In genomic region chrX:49173544-49173943, GRCh38 we compare ENCODE assay signal across 8 cellular contexts. TPM values are rescaled to one million over a fixed set of nuclear protein-coding genes. Genes with fewer than 3 reads are reported as not detected.
A peak's percentile ranks its signal among the peaks of the same experiment; 100 is the strongest.
DNase-seq lines count a peak whose midpoint lies in the region; ATAC-seq, FAIRE-seq and TF ChIP-seq lines count a peak whose summit lies in the region.
"Not testable (repeated sequence)": the region's sequence is repeated elsewhere in the genome, so short reads cannot be mapped to it uniquely, and the experiment has no call there.

No MANE protein-coding gene starts in this region.

- CTCF ChIA-PET in Panc1 (lab: Charles Lee); activated CD8-positive, alpha-beta memory T cell treated with anti-CD3 and anti-CD28 coated beads, Interleukin-2, amount 10 ng/mL, durations not matched to agents 7 days and 5 days (lab: Charles Lee): not testable (repeated sequence)

- DNase-seq in GM23248; Panc1 (ENCODE audit: low read depth, low spot score); activated CD8-positive, alpha-beta memory T cell treated with anti-CD3 and anti-CD28 coated beads, Interleukin-2, amount 10 ng/mL, durations not matched to agents 7 days and 5 days; astrocyte (ENCODE audit: low read depth); epithelial cell of prostate (ENCODE audit: low read depth, low spot score); natural killer cell treated with Interleukin-12 subunit alpha and Interleukin-12 subunit beta and Interleukin-15 and Interleukin-18, amount 100 ng/mL, for 72 hours (ENCODE audit: low spot score): not testable (repeated sequence)

- H3K27ac Mint-ChIP-seq in activated CD8-positive, alpha-beta memory T cell treated with anti-CD3 and anti-CD28 coated beads, Interleukin-2, amount 10 ng/mL, durations not matched to agents 7 days and 5 days; astrocyte (ENCODE audit: unreplicated experiment): not testable (repeated sequence)
- peak overlapping the region; percentile 63 to 69 for H3K27ac Mint-ChIP-seq in natural killer cell treated with Interleukin-12 subunit alpha and Interleukin-12 subunit beta and Interleukin-15 and Interleukin-18, amount 100 ng/mL, for 72 hours
- peak overlapping the region; percentile 21 for H3K27ac Mint-ChIP-seq in stimulated activated naive CD8-positive, alpha-beta T cell treated with anti-CD3 and anti-CD28 coated beads, Interleukin-15, Interleukin-2, amounts not matched to agents 100 ng/mL and 50 ng/mL, for 24 hours

- in situ Hi-C loops in GM23248 (cut with MboI); Panc1 (cut with HindIII; ENCODE audit: low pct_unique_long_range_greater_than_20kb, low sequenced_read_pairs): not testable (repeated sequence)

- H3K4me1 ChIP-seq in ACC112 (ENCODE audit: control insufficient read depth, insufficient read depth, low read length, unreplicated experiment); GM23248 (ENCODE audit: insufficient read depth); astrocyte (ENCODE audit: insufficient read depth, low read length): not testable (repeated sequence)
- peaks cover 35% of the 10 kb centered on the region for H3K4me1 ChIP-seq in Panc1 (ENCODE audit: control insufficient read depth, insufficient read depth, low read length)

- not testable (repeated sequence) for H3K9ac ChIP-seq in GM23248; astrocyte (ENCODE audit: low read length)

- not testable (repeated sequence) for H3K9me3 Mint-ChIP-seq in activated CD8-positive, alpha-beta memory T cell treated with anti-CD3 and anti-CD28 coated beads, Interleukin-2, amount 10 ng/mL, durations not matched to agents 7 days and 5 days (ENCODE audit: low read depth); astrocyte (ENCODE audit: unreplicated experiment); natural killer cell treated with Interleukin-12 subunit alpha and Interleukin-12 subunit beta and Interleukin-15 and Interleukin-18, amount 100 ng/mL, for 72 hours; stimulated activated naive CD8-positive, alpha-beta T cell treated with anti-CD3 and anti-CD28 coated beads, Interleukin-15, Interleukin-2, amounts not matched to agents 100 ng/mL and 50 ng/mL, for 24 hours

- H3K79me2 ChIP-seq in ACC112 (ENCODE audit: control insufficient read depth, insufficient read depth, low read length, unreplicated experiment): peaks cover 14% of the 10 kb centered on the region
- H3K79me2 ChIP-seq in GM23248 (ENCODE audit: insufficient read depth): peaks cover 16% of the 10 kb centered on the region
- peaks cover 22% of the 10 kb centered on the region for H3K79me2 ChIP-seq in astrocyte (ENCODE audit: insufficient read depth, low read length)

- TF ChIP-seq CTCF in Panc1 (IDR thresholded peaks at IDR 0.05); astrocyte (IDR thresholded peaks at IDR 0.05; ENCODE audit: insufficient read depth, low read depth, low read length): not testable (repeated sequence)

- not testable (repeated sequence) for H3K27me3 ChIP-seq in ACC112 (ENCODE audit: insufficient read depth, low read length); GM23248 (replicated peaks; ENCODE audit: insufficient read depth); Panc1 (ENCODE audit: control insufficient read depth, insufficient read depth, low read length); astrocyte (ENCODE audit: insufficient read depth, low read length)

- H2AFZ ChIP-seq in ACC112 (ENCODE audit: low read length, unreplicated experiment); GM23248; astrocyte (ENCODE audit: low read depth, low read length): not testable (repeated sequence)

- H3K36me3 Mint-ChIP-seq in activated CD8-positive, alpha-beta memory T cell treated with anti-CD3 and anti-CD28 coated beads, Interleukin-2, amount 10 ng/mL, durations not matched to agents 7 days and 5 days: peaks cover 18% of the 10 kb centered on the region
- not testable (repeated sequence) for H3K36me3 Mint-ChIP-seq in astrocyte (ENCODE audit: low read depth, unreplicated experiment); natural killer cell treated with Interleukin-12 subunit alpha and Interleukin-12 subunit beta and Interleukin-15 and Interleukin-18, amount 100 ng/mL, for 72 hours
- peaks cover 30% of the 10 kb centered on the region for H3K36me3 Mint-ChIP-seq in stimulated activated naive CD8-positive, alpha-beta T cell treated with anti-CD3 and anti-CD28 coated beads, Interleukin-15, Interleukin-2, amounts not matched to agents 100 ng/mL and 50 ng/mL, for 24 hours (ENCODE audit: low read depth)

- intact Hi-C loops in Panc1 (cut with micrococcal nuclease; ENCODE audit: unreplicated experiment): not testable (repeated sequence)

- not testable (repeated sequence) for FAIRE-seq in astrocyte (lab: Jason Lieb, UNC)

- peak overlapping the region; percentile 70 for H3K4me3 Mint-ChIP-seq in activated CD8-positive, alpha-beta memory T cell treated with anti-CD3 and anti-CD28 coated beads, Interleukin-2, amount 10 ng/mL, durations not matched to agents 7 days and 5 days
- H3K4me3 Mint-ChIP-seq in astrocyte (ENCODE audit: unreplicated experiment): peak overlapping the region; percentile 84
- H3K4me3 Mint-ChIP-seq in natural killer cell treated with Interleukin-12 subunit alpha and Interleukin-12 subunit beta and Interleukin-15 and Interleukin-18, amount 100 ng/mL, for 72 hours: peak overlapping the region; percentile 84
- peak overlapping the region; percentile 89 for H3K4me3 Mint-ChIP-seq in stimulated activated naive CD8-positive, alpha-beta T cell treated with anti-CD3 and anti-CD28 coated beads, Interleukin-15, Interleukin-2, amounts not matched to agents 100 ng/mL and 50 ng/mL, for 24 hours

- not testable (repeated sequence) for H3K27ac ChIP-seq in ACC112 (ENCODE audit: low read depth, low read length); GM23248; astrocyte (ENCODE audit: low read depth, low read length)
- H3K27ac ChIP-seq in Panc1 (ENCODE audit: low read length): peak overlapping the region; percentile 90
- H3K27ac ChIP-seq in epithelial cell of prostate: peak overlapping the region; percentile 88

- H3K4me2 ChIP-seq in GM23248 (ENCODE audit: unreplicated experiment): not testable (repeated sequence)
- H3K4me2 ChIP-seq in astrocyte (ENCODE audit: low read length): peak overlapping the region; percentile 88

- H3K27me3 Mint-ChIP-seq in activated CD8-positive, alpha-beta memory T cell treated with anti-CD3 and anti-CD28 coated beads, Interleukin-2, amount 10 ng/mL, durations not matched to agents 7 days and 5 days; astrocyte (ENCODE audit: low read depth, unreplicated experiment); natural killer cell treated with Interleukin-12 subunit alpha and Interleukin-12 subunit beta and Interleukin-15 and Interleukin-18, amount 100 ng/mL, for 72 hours; stimulated activated naive CD8-positive, alpha-beta T cell treated with anti-CD3 and anti-CD28 coated beads, Interleukin-15, Interleukin-2, amounts not matched to agents 100 ng/mL and 50 ng/mL, for 24 hours: not testable (repeated sequence)

- H3K4me3 ChIP-seq in ACC112 (ENCODE audit: low read depth, low read length) (peak overlapping the region; percentile 97), GM23248 (peak overlapping the region; percentile 89), Panc1 (ENCODE audit: low read depth in 2 of 2, low read length in 2 of 2) (peak overlapping the region; percentile 74 to 83), astrocyte (ENCODE audit: insufficient read depth, low read depth, low read length) (peak overlapping the region; percentile 75)

- H3F3A ChIP-seq in GM23248 (ENCODE audit: insufficient read depth): not testable (repeated sequence)

- not testable (repeated sequence) for H3K9me2 ChIP-seq in GM23248 (ENCODE audit: insufficient read depth)

- not testable (repeated sequence) for H4K20me1 ChIP-seq in GM23248 (ENCODE audit: insufficient read depth); astrocyte (ENCODE audit: insufficient read depth, low read length)

- H3K36me3 ChIP-seq in ACC112 (ENCODE audit: insufficient read depth, low read length); GM23248 (ENCODE audit: low read depth); Panc1 (ENCODE audit: control insufficient read depth, insufficient read depth, low read length); astrocyte (ENCODE audit: insufficient read depth, low read length): not testable (repeated sequence)

- ATAC-seq in Panc1; activated CD8-positive, alpha-beta memory T cell treated with anti-CD3 and anti-CD28 coated beads, Interleukin-2, amount 10 ng/mL, durations not matched to agents 7 days and 5 days; natural killer cell treated with Interleukin-12 subunit alpha and Interleukin-12 subunit beta and Interleukin-15 and Interleukin-18, amount 100 ng/mL, for 72 hours: not testable (repeated sequence)

- not testable (repeated sequence) for BruUV-seq in Panc1 (replicated peaks; lab: Mats Ljungman, UMichigan)

- 95 to 96% methylated on average over 4 to 8 of the region's 8 CpGs for WGBS in GM23248 (ENCODE audit: low coverage in 1 of 2, low lambda C conversion rate in 2 of 2, missing lambda C conversion rate in 2 of 2), 2 experiments

- POLR2A ChIA-PET in Panc1 (lab: Charles Lee): not testable (repeated sequence)

- H3K9me3 ChIP-seq in GM23248 (ENCODE audit: low read depth); Panc1 (ENCODE audit: control insufficient read depth, insufficient read depth, low read depth, low read length); astrocyte (ENCODE audit: insufficient read depth, low read depth, low read length): not testable (repeated sequence)

- H3K4me1 Mint-ChIP-seq in activated CD8-positive, alpha-beta memory T cell treated with anti-CD3 and anti-CD28 coated beads, Interleukin-2, amount 10 ng/mL, durations not matched to agents 7 days and 5 days: peaks cover 24% of the 10 kb centered on the region
- H3K4me1 Mint-ChIP-seq in astrocyte (ENCODE audit: low read depth, unreplicated experiment): not testable (repeated sequence)
- peaks cover 0 to 19% of the 10 kb centered on the region in 2 donors for H3K4me1 Mint-ChIP-seq in natural killer cell treated with Interleukin-12 subunit alpha and Interleukin-12 subunit beta and Interleukin-15 and Interleukin-18, amount 100 ng/mL, for 72 hours (ENCODE audit: low read depth in 2 of 2)
- H3K4me1 Mint-ChIP-seq in stimulated activated naive CD8-positive, alpha-beta T cell treated with anti-CD3 and anti-CD28 coated beads, Interleukin-15, Interleukin-2, amounts not matched to agents 100 ng/mL and 50 ng/mL, for 24 hours (ENCODE audit: low read depth): peaks cover 31% of the 10 kb centered on the region

RNA-seq across cellular contexts. Expression of gene PLP2, which starts 1.8 kb away (rescaled TPM):
- total RNA-seq in GM23248 (2014; rRNA removed; shearing (Covaris generic)): 62.3 and 62.5 TPM in 2 replicates
- 204 and 209 TPM in 2 replicates for polyA plus RNA-seq in GM23248 (2016; fragmentation: Nextera tagmentation; extraction: Ambion mirVana)
- total RNA-seq in Panc1 (2021; ENCODE audit: unreplicated experiment) (293 TPM), astrocyte (109 TPM in 2 replicates)
- polyA plus RNA-seq in Panc1 (2012; ENCODE audit: insufficient read length): 305 TPM
- 10 to 100 TPM; 21.9 to 44.7 TPM for total RNA-seq in activated CD8-positive, alpha-beta memory T cell treated with anti-CD3 and anti-CD28 coated beads, Interleukin-2, amount 10 ng/mL, durations not matched to agents 7 days and 5 days
- 10 to 100 TPM; 50.6 to 54.0 TPM for total RNA-seq in natural killer cell treated with Interleukin-12 subunit alpha and Interleukin-12 subunit beta and Interleukin-15 and Interleukin-18, amount 100 ng/mL, for 72 hours

RNA-seq across cellular contexts. Expression of gene MAGIX, which starts 11.0 kb away (rescaled TPM):
- total RNA-seq in GM23248 (2014; rRNA removed; shearing (Covaris generic)): 1.3 and 8.0 TPM in 2 replicates
- 1.1 and 1.5 TPM in 2 replicates for polyA plus RNA-seq in GM23248 (2016; fragmentation: Nextera tagmentation; extraction: Ambion mirVana)
- total RNA-seq in Panc1 (2021; ENCODE audit: unreplicated experiment) (3.8 TPM), astrocyte (0.96 and 1.2 TPM in 2 replicates)
- polyA plus RNA-seq in Panc1 (2012; ENCODE audit: insufficient read length): 5.1 TPM
- 1 to 10 TPM; 1.1 to 2.0 TPM for total RNA-seq in activated CD8-positive, alpha-beta memory T cell treated with anti-CD3 and anti-CD28 coated beads, Interleukin-2, amount 10 ng/mL, durations not matched to agents 7 days and 5 days
- total RNA-seq in natural killer cell treated with Interleukin-12 subunit alpha and Interleukin-12 subunit beta and Interleukin-15 and Interleukin-18, amount 100 ng/mL, for 72 hours: 1 to 10 TPM; 1.2 to 1.3 TPM

RNA-seq across cellular contexts. Expression of gene PRICKLE3, which starts 12.6 kb away (rescaled TPM):
- total RNA-seq in GM23248 (2014; rRNA removed; shearing (Covaris generic)): 9.0 and 10.8 TPM in 2 replicates
- polyA plus RNA-seq in GM23248 (2016; fragmentation: Nextera tagmentation; extraction: Ambion mirVana): 5.1 TPM in 2 replicates
- 40.1 TPM for total RNA-seq in Panc1 (2021; ENCODE audit: unreplicated experiment)
- polyA plus RNA-seq in Panc1 (2012; ENCODE audit: insufficient read length): 53.3 TPM
- total RNA-seq in activated CD8-positive, alpha-beta memory T cell treated with anti-CD3 and anti-CD28 coated beads, Interleukin-2, amount 10 ng/mL, durations not matched to agents 7 days and 5 days: 10 to 100 TPM; 21.1 to 24.7 TPM
- total RNA-seq in astrocyte: 13.9 and 14.2 TPM in 2 replicates
- 10 to 100 TPM; 13.1 to 16.0 TPM for total RNA-seq in natural killer cell treated with Interleukin-12 subunit alpha and Interleukin-12 subunit beta and Interleukin-15 and Interleukin-18, amount 100 ng/mL, for 72 hours

RNA-seq across cellular contexts. Expression of gene SYP, which starts 26.4 kb away (rescaled TPM):
- 0.54 TPM in 1 of 2 replicates, not detected in the other for total RNA-seq in GM23248 (2014; rRNA removed; shearing (Covaris generic))
- polyA plus RNA-seq in GM23248 (2016; fragmentation: Nextera tagmentation; extraction: Ambion mirVana): 0.23 TPM in 1 of 2 replicates, not detected in the other
- 12.4 TPM for total RNA-seq in Panc1 (2021; ENCODE audit: unreplicated experiment)
- 19.9 TPM for polyA plus RNA-seq in Panc1 (2012; ENCODE audit: insufficient read length)
- 1 to 10 TPM; 1.9 to 3.9 TPM for total RNA-seq in activated CD8-positive, alpha-beta memory T cell treated with anti-CD3 and anti-CD28 coated beads, Interleukin-2, amount 10 ng/mL, durations not matched to agents 7 days and 5 days
- 1.6 and 1.9 TPM in 2 replicates for total RNA-seq in astrocyte
- 1 to 10 TPM in 1 of 2 donors, under 1 TPM in 1; 0.84 to 1.7 TPM for total RNA-seq in natural killer cell treated with Interleukin-12 subunit alpha and Interleukin-12 subunit beta and Interleukin-15 and Interleukin-18, amount 100 ng/mL, for 72 hours

RNA-seq across cellular contexts. Expression of gene GPKOW, which starts 50.0 kb away (rescaled TPM):
- 19.7 and 22.4 TPM in 2 replicates for total RNA-seq in GM23248 (2014; rRNA removed; shearing (Covaris generic))
- 20.9 and 23.8 TPM in 2 replicates for polyA plus RNA-seq in GM23248 (2016; fragmentation: Nextera tagmentation; extraction: Ambion mirVana)
- 28.0 TPM for total RNA-seq in Panc1 (2021; ENCODE audit: unreplicated experiment)
- polyA plus RNA-seq in Panc1 (2012; ENCODE audit: insufficient read length): 38.7 TPM
- total RNA-seq in activated CD8-positive, alpha-beta memory T cell treated with anti-CD3 and anti-CD28 coated beads, Interleukin-2, amount 10 ng/mL, durations not matched to agents 7 days and 5 days: 10 to 100 TPM; 25.7 to 29.6 TPM
- total RNA-seq in astrocyte: 15.6 and 16.9 TPM in 2 replicates
- total RNA-seq in natural killer cell treated with Interleukin-12 subunit alpha and Interleukin-12 subunit beta and Interleukin-15 and Interleukin-18, amount 100 ng/mL, for 72 hours: 10 to 100 TPM; 19.1 to 27.7 TPM
